In the genomic region with DNA sequence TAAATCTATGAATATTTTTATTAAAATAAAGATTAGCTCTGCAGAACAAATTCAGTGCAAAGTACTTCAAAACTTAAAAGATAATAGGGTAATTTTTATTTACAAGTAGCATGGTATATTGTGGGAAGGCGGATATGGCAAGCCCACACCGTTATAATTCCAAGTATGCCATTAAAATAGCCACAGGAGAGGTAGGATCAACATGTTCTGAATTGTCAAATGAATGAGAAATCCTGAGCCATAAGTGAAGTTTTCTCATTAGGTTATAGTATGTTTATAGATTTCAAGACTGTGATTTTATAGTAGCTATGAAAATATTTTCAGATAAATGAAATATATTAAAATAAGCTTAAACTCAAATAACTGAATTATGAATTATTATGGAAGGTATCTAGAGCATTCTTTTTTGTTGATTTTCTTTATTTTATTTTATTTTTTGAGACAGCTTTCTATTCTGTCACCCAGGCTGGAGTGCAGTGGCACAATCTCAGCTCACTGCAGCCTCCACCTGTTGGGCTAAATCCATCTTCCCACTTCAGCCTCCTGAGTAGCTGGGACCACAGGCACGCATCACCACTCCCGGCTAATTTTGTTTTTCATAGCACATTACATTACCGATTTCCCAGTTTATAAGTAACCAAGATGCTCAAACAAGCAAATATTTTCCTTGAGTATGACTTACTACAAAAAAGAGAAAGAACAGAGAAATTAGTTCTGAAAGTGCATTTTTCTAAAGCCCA, we compare ENCODE assay signal across 16 cellular contexts.
DNase-seq lines count a peak whose midpoint lies in the region; ATAC-seq and TF ChIP-seq lines count a peak whose summit lies in the region.
"Had no signal": no experiment of that assay in that cellular context is flagged by ENCODE, and none has a peak within 500 bp of the region (broad histone marks: within the 10 kb centered on the region; RNA-seq: fewer than 3 reads in every experiment).

No MANE protein-coding gene starts in this region.

- peak overlapping the region; percentile 19 for H3K4me3 Mint-ChIP-seq in stimulated activated naive CD8-positive, alpha-beta T cell treated with anti-CD3 and anti-CD28 coated beads, Interleukin-15, Interleukin-2, amounts not matched to agents 100 ng/mL and 50 ng/mL, for 24 hours

- no peaks in the 10 kb centered on the region for H3K36me3 ChIP-seq in skeletal muscle satellite cell (ENCODE audit: insufficient read depth, low read length)
- H3K36me3 ChIP-seq: BE2C had no signal

- H3K4me1 ChIP-seq in skeletal muscle satellite cell (ENCODE audit: control insufficient read depth, insufficient read depth, low read length), result peaks cover 41% of the 10 kb centered on the region
- H3K4me1 ChIP-seq: BE2C had no signal

- H3K4me2 ChIP-seq in skeletal muscle satellite cell (ENCODE audit: low read length), result peak overlapping the region; percentile 52

- no peaks in the 10 kb centered on the region for H3K27me3 ChIP-seq in skeletal muscle satellite cell (ENCODE audit: control insufficient read depth, insufficient read depth, low read length)
- H3K27me3 ChIP-seq: BE2C had no signal

- H3K4me1 Mint-ChIP-seq in stimulated activated naive CD8-positive, alpha-beta T cell treated with anti-CD3 and anti-CD28 coated beads, Interleukin-15, Interleukin-2, amounts not matched to agents 100 ng/mL and 50 ng/mL, for 24 hours (ENCODE audit: low read depth), result peaks cover 86% of the 10 kb centered on the region

- no peaks in the 10 kb centered on the region for H3K9me3 ChIP-seq in skeletal muscle satellite cell (replicated peaks; ENCODE audit: low read length)
- H3K9me3 ChIP-seq: BE2C had no signal

- ATAC-seq in stimulated activated naive CD8-positive, alpha-beta T cell treated with anti-CD3 and anti-CD28 coated beads, Interleukin-15, Interleukin-2, amounts not matched to agents 100 U/mL and 50 U/mL, for 24 hours, result no peak
- no peak for ATAC-seq in SK-N-SH treated with all-trans-retinoic acid at 6 μM for 48 hours
- ATAC-seq: HCT116 had no signal

- peaks cover 9% of the 10 kb centered on the region for H3K36me3 Mint-ChIP-seq in stimulated activated naive CD8-positive, alpha-beta T cell treated with anti-CD3 and anti-CD28 coated beads, Interleukin-15, Interleukin-2, amounts not matched to agents 100 ng/mL and 50 ng/mL, for 24 hours (ENCODE audit: low read depth)

- H3K9me3 Mint-ChIP-seq in stimulated activated naive CD8-positive, alpha-beta T cell treated with anti-CD3 and anti-CD28 coated beads, Interleukin-15, Interleukin-2, amounts not matched to agents 100 ng/mL and 50 ng/mL, for 24 hours, result no peaks in the 10 kb centered on the region
- H3K9me3 Mint-ChIP-seq: CD8-positive, alpha-beta memory T cell had no signal

- H3K9ac ChIP-seq in skeletal muscle satellite cell (ENCODE audit: low read depth, low read length), result peak overlapping the region; percentile 72

- peak overlapping the region; percentile 83 for H3K27ac Mint-ChIP-seq in stimulated activated naive CD8-positive, alpha-beta T cell treated with anti-CD3 and anti-CD28 coated beads, Interleukin-15, Interleukin-2, amounts not matched to agents 100 ng/mL and 50 ng/mL, for 24 hours

- H3K27me3 Mint-ChIP-seq in stimulated activated naive CD8-positive, alpha-beta T cell treated with anti-CD3 and anti-CD28 coated beads, Interleukin-15, Interleukin-2, amounts not matched to agents 100 ng/mL and 50 ng/mL, for 24 hours, result no peaks in the 10 kb centered on the region

- no peak for DNase-seq in stimulated activated naive CD8-positive, alpha-beta T cell treated with anti-CD3 and anti-CD28 coated beads, Interleukin-15, Interleukin-2, amounts not matched to agents 100 U/mL and 50 U/mL, for 24 hours
- DNase-seq in M059J (ENCODE audit: low read depth) (peak; percentile 48), astrocyte of the hippocampus (ENCODE audit: low read depth, low spot score) (peak; percentile 47), cerebellar nuclear complex (lab: John Stamatoyannopoulos, UW) (no peak)
- DNase-seq in activated CD4-positive, CD25-positive, alpha-beta regulatory T cell (lab: John Stamatoyannopoulos, UW), result no peak
- DNase-seq: BE2C; CD8-positive, alpha-beta memory T cell; DMS79; NCI-H1417 treated with DMSO at 0.1 percent for 48 hours; NCI-H1930; NCI-H69; SIG-M5 had no signal

- H3K4me3 ChIP-seq in skeletal muscle satellite cell (ENCODE audit: low read length), result no peak overlapping the region

TF ChIP-seq in SK-N-SH treated with all-trans-retinoic acid at 6 μM for 48 hours, 23 proteins besides CTCF, POLR2A, EP300 and RAD21 (continues in another document):
- TF ChIP-seq SNAI2 (CRISPR knock-in tag; IDR thresholded peaks at IDR 0.05), result no peak
- TF ChIP-seq ZFP3 (CRISPR knock-in tag; IDR thresholded peaks at IDR 0.05), result no peak
- TF ChIP-seq, protein P1, sequence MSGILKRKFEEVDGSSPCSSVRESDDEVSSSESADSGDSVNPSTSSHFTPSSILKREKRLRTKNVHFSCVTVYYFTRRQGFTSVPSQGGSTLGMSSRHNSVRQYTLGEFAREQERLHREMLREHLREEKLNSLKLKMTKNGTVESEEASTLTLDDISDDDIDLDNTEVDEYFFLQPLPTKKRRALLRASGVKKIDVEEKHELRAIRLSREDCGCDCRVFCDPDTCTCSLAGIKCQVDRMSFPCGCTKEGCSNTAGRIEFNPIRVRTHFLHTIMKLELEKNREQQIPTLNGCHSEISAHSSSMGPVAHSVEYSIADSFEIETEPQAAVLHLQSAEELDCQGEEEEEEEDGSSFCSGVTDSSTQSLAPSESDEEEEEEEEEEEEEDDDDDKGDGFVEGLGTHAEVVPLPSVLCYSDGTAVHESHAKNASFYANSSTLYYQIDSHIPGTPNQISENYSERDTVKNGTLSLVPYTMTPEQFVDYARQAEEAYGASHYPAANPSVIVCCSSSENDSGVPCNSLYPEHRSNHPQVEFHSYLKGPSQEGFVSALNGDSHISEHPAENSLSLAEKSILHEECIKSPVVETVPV (CRISPR knock-in tag; IDR thresholded peaks at IDR 0.05), result no peak
- no peak for TF ChIP-seq PPARA (CRISPR knock-in tag; IDR thresholded peaks at IDR 0.05; ENCODE audit: borderline replicate concordance)
- TF ChIP-seq ZNF70 (CRISPR knock-in tag; IDR thresholded peaks at IDR 0.05), result no peak
- TF ChIP-seq, protein P2, sequence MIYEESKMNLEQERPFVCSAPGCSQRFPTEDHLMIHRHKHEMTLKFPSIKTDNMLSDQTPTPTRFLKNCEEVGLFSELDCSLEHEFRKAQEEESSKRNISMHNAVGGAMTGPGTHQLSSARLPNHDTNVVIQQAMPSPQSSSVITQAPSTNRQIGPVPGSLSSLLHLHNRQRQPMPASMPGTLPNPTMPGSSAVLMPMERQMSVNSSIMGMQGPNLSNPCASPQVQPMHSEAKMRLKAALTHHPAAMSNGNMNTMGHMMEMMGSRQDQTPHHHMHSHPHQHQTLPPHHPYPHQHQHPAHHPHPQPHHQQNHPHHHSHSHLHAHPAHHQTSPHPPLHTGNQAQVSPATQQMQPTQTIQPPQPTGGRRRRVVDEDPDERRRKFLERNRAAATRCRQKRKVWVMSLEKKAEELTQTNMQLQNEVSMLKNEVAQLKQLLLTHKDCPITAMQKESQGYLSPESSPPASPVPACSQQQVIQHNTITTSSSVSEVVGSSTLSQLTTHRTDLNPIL (CRISPR knock-in tag; IDR thresholded peaks at IDR 0.05; ENCODE audit: low read depth), result no peak
- no peak for TF ChIP-seq ARNTL (CRISPR knock-in tag; IDR thresholded peaks at IDR 0.05; ENCODE audit: borderline replicate concordance, low read depth)
- no peak for TF ChIP-seq ESRRG (CRISPR knock-in tag; IDR thresholded peaks at IDR 0.05)
- TF ChIP-seq ZNF565 (CRISPR knock-in tag; conservative IDR thresholded peaks at IDR 0.05; ENCODE audit: low read depth), result no peak
- TF ChIP-seq RARB (CRISPR knock-in tag; IDR thresholded peaks at IDR 0.05), result no peak
- TF ChIP-seq TCF4 (CRISPR knock-in tag; IDR thresholded peaks at IDR 0.05; ENCODE audit: borderline replicate concordance), result no peak
- TF ChIP-seq ISL1 (CRISPR knock-in tag; IDR thresholded peaks at IDR 0.05), result no peak
- TF ChIP-seq OSR1 (CRISPR knock-in tag; IDR thresholded peaks at IDR 0.05), result no peak
- TF ChIP-seq, protein P3, sequence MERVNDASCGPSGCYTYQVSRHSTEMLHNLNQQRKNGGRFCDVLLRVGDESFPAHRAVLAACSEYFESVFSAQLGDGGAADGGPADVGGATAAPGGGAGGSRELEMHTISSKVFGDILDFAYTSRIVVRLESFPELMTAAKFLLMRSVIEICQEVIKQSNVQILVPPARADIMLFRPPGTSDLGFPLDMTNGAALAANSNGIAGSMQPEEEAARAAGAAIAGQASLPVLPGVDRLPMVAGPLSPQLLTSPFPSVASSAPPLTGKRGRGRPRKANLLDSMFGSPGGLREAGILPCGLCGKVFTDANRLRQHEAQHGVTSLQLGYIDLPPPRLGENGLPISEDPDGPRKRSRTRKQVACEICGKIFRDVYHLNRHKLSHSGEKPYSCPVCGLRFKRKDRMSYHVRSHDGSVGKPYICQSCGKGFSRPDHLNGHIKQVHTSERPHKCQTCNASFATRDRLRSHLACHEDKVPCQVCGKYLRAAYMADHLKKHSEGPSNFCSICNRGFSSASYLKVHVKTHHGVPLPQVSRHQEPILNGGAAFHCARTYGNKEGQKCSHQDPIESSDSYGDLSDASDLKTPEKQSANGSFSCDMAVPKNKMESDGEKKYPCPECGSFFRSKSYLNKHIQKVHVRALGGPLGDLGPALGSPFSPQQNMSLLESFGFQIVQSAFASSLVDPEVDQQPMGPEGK (CRISPR knock-in tag; IDR thresholded peaks at IDR 0.05; ENCODE audit: borderline replicate concordance), result no peak
- TF ChIP-seq ZC3H10 (CRISPR knock-in tag; IDR thresholded peaks at IDR 0.05), result no peak
- TF ChIP-seq, protein P4, sequence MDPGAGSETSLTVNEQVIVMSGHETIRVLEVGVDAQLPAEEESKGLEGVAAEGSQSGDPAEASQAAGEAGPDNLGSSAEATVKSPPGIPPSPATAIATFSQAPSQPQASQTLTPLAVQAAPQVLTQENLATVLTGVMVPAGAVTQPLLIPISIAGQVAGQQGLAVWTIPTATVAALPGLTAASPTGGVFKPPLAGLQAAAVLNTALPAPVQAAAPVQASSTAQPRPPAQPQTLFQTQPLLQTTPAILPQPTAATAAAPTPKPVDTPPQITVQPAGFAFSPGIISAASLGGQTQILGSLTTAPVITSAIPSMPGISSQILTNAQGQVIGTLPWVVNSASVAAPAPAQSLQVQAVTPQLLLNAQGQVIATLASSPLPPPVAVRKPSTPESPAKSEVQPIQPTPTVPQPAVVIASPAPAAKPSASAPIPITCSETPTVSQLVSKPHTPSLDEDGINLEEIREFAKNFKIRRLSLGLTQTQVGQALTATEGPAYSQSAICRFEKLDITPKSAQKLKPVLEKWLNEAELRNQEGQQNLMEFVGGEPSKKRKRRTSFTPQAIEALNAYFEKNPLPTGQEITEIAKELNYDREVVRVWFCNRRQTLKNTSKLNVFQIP (CRISPR knock-in tag; IDR thresholded peaks at IDR 0.05; ENCODE audit: borderline replicate concordance, low read depth), result no peak

Comparison
In these comparisons a context has a peak if more than half of its experiments do, and no peak if none do; other contexts are left out.
1. DNase-seq: peak in M059J (single experiment) and astrocyte of the hippocampus (single experiment); none in stimulated activated naive CD8-positive, alpha-beta T cell treated with anti-CD3 and anti-CD28 coated beads, Interleukin-15, Interleukin-2, amounts not matched to agents 100 U/mL and 50 U/mL, for 24 hours (single experiment), cerebellar nuclear complex (0 of 2) and activated CD4-positive, CD25-positive, alpha-beta regulatory T cell (0 of 4).